Comparison of ENCODE assay signal across 11 cellular contexts in genomic region chr4:76886214-76886613, GRCh38. TPM values are rescaled to one million over a fixed set of nuclear protein-coding genes. Genes with fewer than 3 reads are reported as not detected.
"Had no signal": no experiment of that assay in that cellular context is flagged by ENCODE, and none has a peak within 500 bp of the region (broad histone marks: within the 10 kb centered on the region; RNA-seq: fewer than 3 reads in every experiment).

No MANE protein-coding gene starts in this region.

- H3K9ac ChIP-seq: GM23248, KMS-11 had no signal

- H3K27ac Mint-ChIP-seq: HFFc6 had no signal

- H2AFZ ChIP-seq: GM23248 had no signal

- H3K4me2 ChIP-seq: KMS-11 had no signal

- H3K9me3 ChIP-seq: HAP-1 had no signal

- ATAC-seq: HCT116 had no signal

- H3K36me3 ChIP-seq: HAP-1 had no signal

- H3K4me3 ChIP-seq: GM23248, HAP-1 had no signal

- H3K9me3 Mint-ChIP-seq: HFFc6, IgD-negative memory B cell had no signal

- DNase-seq: GM23248, GOT3, H7, HFFc6, KBM-7 had no signal

- H3K4me3 Mint-ChIP-seq: HFFc6, IgD-negative memory B cell had no signal

- H3K4me1 ChIP-seq: HAP-1 had no signal

- H3K27ac ChIP-seq: GM23248, HL-60, KMS-11 had no signal

RNA-seq across cellular contexts. Expression of gene SOWAHB, which starts 11.7 kb away (rescaled TPM):
- total RNA-seq: GM23248, HT1080 had no signal
- polyA plus RNA-seq: GM23248, IgD-negative memory B cell had no signal
